In genomic region chr5:139774980-139775654, GRCh38 we compare ENCODE assay signal across 8 cellular contexts. TPM values are rescaled to one million over a fixed set of nuclear protein-coding genes. Genes with fewer than 3 reads are reported as not detected.
DNase-seq lines count a peak whose midpoint lies in the region; ATAC-seq and TF ChIP-seq lines count a peak whose summit lies in the region.

No MANE protein-coding gene starts in this region.

- H3K4me3 ChIP-seq in effector memory CD4-positive, alpha-beta T cell (ENCODE audit: insufficient read depth, low read depth, low read length, poor library complexity, severe bottlenecking), result no peak overlapping the region

- no peaks in the 10 kb centered on the region for H3K9me3 ChIP-seq in effector memory CD4-positive, alpha-beta T cell (ENCODE audit: control insufficient read depth, low read length)

- peak; percentile 90 for DNase-seq in GM13976 (ENCODE audit: low spot score)
- DNase-seq in NCI-H774 (lab: John Stamatoyannopoulos, UW), result peak; percentile 33
- peak; percentile 93 for DNase-seq in activated CD8-positive, alpha-beta T cell treated with anti-CD3 and anti-CD28 coated beads for 36 hours
- DNase-seq in effector memory CD4-positive, alpha-beta T cell, result peak; percentile 51 to 58 (median 56)
- DNase-seq in midbrain (lab: John Stamatoyannopoulos, UW), result peak; percentile 78
- peak; percentile 74 for DNase-seq in stimulated activated CD8-positive, alpha-beta memory T cell treated with anti-CD3 and anti-CD28 coated beads, Interleukin-7, amount 100 ng/mL, for 24 hours (ENCODE audit: low read depth)
- no peak for DNase-seq in NCI-H187 treated with DMSO at 0.1 percent for 48 hours (lab: John Stamatoyannopoulos, UW)

- H3K9me3 Mint-ChIP-seq in activated CD8-positive, alpha-beta T cell treated with anti-CD3 and anti-CD28 coated beads for 36 hours, result no peaks in the 10 kb centered on the region

- H3K4me1 Mint-ChIP-seq in activated CD8-positive, alpha-beta T cell treated with anti-CD3 and anti-CD28 coated beads for 36 hours (ENCODE audit: low read depth), result peaks cover 5% of the 10 kb centered on the region

- H3K36me3 Mint-ChIP-seq in activated CD8-positive, alpha-beta T cell treated with anti-CD3 and anti-CD28 coated beads for 36 hours (ENCODE audit: low read depth), result no peaks in the 10 kb centered on the region

- no peak overlapping the region for H3K27ac ChIP-seq in effector memory CD4-positive, alpha-beta T cell (ENCODE audit: insufficient read depth, low read length, poor library complexity, severe bottlenecking)

- no peaks in the 10 kb centered on the region for H3K27me3 ChIP-seq in effector memory CD4-positive, alpha-beta T cell (replicated peaks; ENCODE audit: control insufficient read depth, insufficient read depth, low read length, poor library complexity, severe bottlenecking)

- peak; percentile 82 for TF ChIP-seq CTCF in GM13976 (IDR thresholded peaks at IDR 0.05; ENCODE audit: borderline replicate concordance, control extremely low read depth, extremely low read depth, insufficient read depth, missing control alignments)
- peak; percentile 94 for TF ChIP-seq CTCF in activated CD8-positive, alpha-beta T cell treated with anti-CD3 and anti-CD28 coated beads for 36 hours (IDR thresholded peaks at IDR 0.05)

- ATAC-seq in HG02938 (IDR thresholded peaks at IDR 0.05; ENCODE audit: unreplicated experiment), result peak; percentile 56
- ATAC-seq in activated CD8-positive, alpha-beta T cell treated with anti-CD3 and anti-CD28 coated beads for 36 hours, result peak; percentile 100

- CTCF ChIA-PET in activated CD8-positive, alpha-beta T cell treated with anti-CD3 and anti-CD28 coated beads for 36 hours (lab: Charles Lee), result interaction anchor here (0.6 to 6.5 kb wide), 45 partner anchors 8 to 395 kb away, joined by 3 to 83 read pairs (median 4); partner anchors contain the start of gene PSD2

- H3K4me3 Mint-ChIP-seq in activated CD8-positive, alpha-beta T cell treated with anti-CD3 and anti-CD28 coated beads for 36 hours, result peak overlapping the region; percentile 14

- POLR2A ChIA-PET in activated CD8-positive, alpha-beta T cell treated with anti-CD3 and anti-CD28 coated beads for 36 hours (lab: Charles Lee), result interaction anchor here (0.6 to 1.6 kb wide), 5 partner anchors 74 to 631 kb away, joined by 3 to 7 read pairs (median 3); no protein-coding TSS in a partner anchor

- in situ Hi-C loops in GM13976 (cut with MboI; ENCODE audit: low sequenced_read_pairs, unreplicated experiment), result loop anchor here (25.0 kb wide), 1 partner anchor 363 kb away; the partner anchor contains the start of gene SPATA24

- no peaks in the 10 kb centered on the region for H3K36me3 ChIP-seq in effector memory CD4-positive, alpha-beta T cell (ENCODE audit: control insufficient read depth, insufficient read depth, low read length)

- H3K4me1 ChIP-seq in effector memory CD4-positive, alpha-beta T cell (ENCODE audit: control insufficient read depth, insufficient read depth, low read length, poor library complexity, severe bottlenecking), result peaks cover 5% of the 10 kb centered on the region

- peak overlapping the region; percentile 29 for H3K27ac Mint-ChIP-seq in activated CD8-positive, alpha-beta T cell treated with anti-CD3 and anti-CD28 coated beads for 36 hours

- intact Hi-C loops in activated CD8-positive, alpha-beta T cell treated with anti-CD3 and anti-CD28 coated beads for 36 hours (cut with micrococcal nuclease), result no loop called here

- peaks cover 6% of the 10 kb centered on the region for H3K27me3 Mint-ChIP-seq in activated CD8-positive, alpha-beta T cell treated with anti-CD3 and anti-CD28 coated beads for 36 hours

RNA-seq across cellular contexts. Expression of gene PSD2, which starts 20.5 kb away (rescaled TPM):
- under 1 TPM in 1 of 2 experiments, not detected in 1; 0.14 TPM for total RNA-seq in activated CD8-positive, alpha-beta T cell treated with anti-CD3 and anti-CD28 coated beads for 36 hours
